Comparison of ENCODE assay signal across 27 cellular contexts in genomic region chr5:170339780-170340167, GRCh38. TPM values are rescaled to one million over a fixed set of nuclear protein-coding genes. Genes with fewer than 3 reads are reported as not detected.
"Had no signal": no experiment of that assay in that cellular context is flagged by ENCODE, and none has a peak within 500 bp of the region (broad histone marks: within the 10 kb centered on the region; RNA-seq: fewer than 3 reads in every experiment).

No MANE protein-coding gene starts in this region.

- H3K4me3 Mint-ChIP-seq: activated B cell treated with CpG ODN at 0.5 μM for 24 hours; activated CD8-positive, alpha-beta T cell treated with anti-CD3 and anti-CD28 coated beads for 36 hours; activated naive CD4-positive, alpha-beta T cell treated with anti-CD3 and anti-CD28 coated beads, Interleukin-2, amount 50 U/mL, for 24 hours; activated naive CD8-positive, alpha-beta T cell treated with anti-CD3 and anti-CD28 coated beads, Interleukin-2, amount 50 U/mL, for 24 hours; activated T-cell treated with anti-CD3 and anti-CD28 coated beads, Interleukin-2, amount 50 U/mL, for 4 hours; activated T-helper 17 cell treated with anti-CD3 and anti-CD28 coated beads, Interleukin-2, amount 50 U/mL, for 72 hours; effector memory CD8-positive, alpha-beta T cell; naive thymus-derived CD4-positive, alpha-beta T cell; neural crest cell; stimulated activated naive CD8-positive, alpha-beta T cell treated with anti-CD3 and anti-CD28 coated beads, Interleukin-15, Interleukin-2, amounts not matched to agents 100 ng/mL and 50 ng/mL, for 24 hours; type B pancreatic cell had no signal

- H3K27me3 ChIP-seq: gastrocnemius medialis, uterus had no signal

- H3K4me1 ChIP-seq: gastrocnemius medialis, uterus had no signal

- H3K36me3 ChIP-seq: gastrocnemius medialis, left ventricle myocardium inferior, uterus had no signal

- H3K27ac ChIP-seq: gastrocnemius medialis, left ventricle myocardium inferior, uterus had no signal

- DNase-seq: activated B cell treated with CpG ODN at 0.5 μM for 24 hours; activated CD4-positive, alpha-beta T cell treated with anti-CD3 and anti-CD28 coated beads, Interleukin-2, amount 50 U/mL, for 1 hour; activated CD8-positive, alpha-beta T cell treated with anti-CD3 and anti-CD28 coated beads for 36 hours; activated naive CD8-positive, alpha-beta T cell treated with anti-CD3 and anti-CD28 coated beads, Interleukin-2, amount 50 U/mL, for 24 hours; activated T-cell treated with anti-CD3 and anti-CD28 coated beads, Interleukin-2, amount 50 U/mL, for 4 hours; amygdala; caudate nucleus; cortex of kidney; effector memory CD8-positive, alpha-beta T cell; erythroblast; gastrocnemius medialis; glutamatergic neuron; islet precursor cell; left ventricle myocardium inferior; naive thymus-derived CD4-positive, alpha-beta T cell; right cardiac atrium; stimulated activated CD4-positive, alpha-beta T cell treated with anti-CD3 and anti-CD28 coated beads, Interleukin-2, amount 100 ng/mL, for 48 hours; substantia nigra; uterus had no signal

- H3K36me3 Mint-ChIP-seq: activated naive CD4-positive, alpha-beta T cell treated with anti-CD3 and anti-CD28 coated beads, Interleukin-2, amount 50 U/mL, for 24 hours had no signal

- H3K27me3 Mint-ChIP-seq: activated CD8-positive, alpha-beta T cell treated with anti-CD3 and anti-CD28 coated beads for 36 hours; activated naive CD4-positive, alpha-beta T cell treated with anti-CD3 and anti-CD28 coated beads, Interleukin-2, amount 50 U/mL, for 24 hours; activated naive CD8-positive, alpha-beta T cell treated with anti-CD3 and anti-CD28 coated beads, Interleukin-2, amount 50 U/mL, for 24 hours; activated T-helper 17 cell treated with anti-CD3 and anti-CD28 coated beads, Interleukin-2, amount 50 U/mL, for 72 hours; stimulated activated naive CD8-positive, alpha-beta T cell treated with anti-CD3 and anti-CD28 coated beads, Interleukin-15, Interleukin-2, amounts not matched to agents 100 ng/mL and 50 ng/mL, for 24 hours had no signal

- ATAC-seq: activated CD8-positive, alpha-beta T cell treated with anti-CD3 and anti-CD28 coated beads for 36 hours; gastrocnemius medialis; right cardiac atrium had no signal

- H3K4me3 ChIP-seq: gastrocnemius medialis, left ventricle myocardium inferior, lung, uterus had no signal

- H3K9me3 Mint-ChIP-seq: activated CD8-positive, alpha-beta T cell treated with anti-CD3 and anti-CD28 coated beads for 36 hours; activated naive CD4-positive, alpha-beta T cell treated with anti-CD3 and anti-CD28 coated beads, Interleukin-2, amount 50 U/mL, for 24 hours; activated naive CD8-positive, alpha-beta T cell treated with anti-CD3 and anti-CD28 coated beads, Interleukin-2, amount 50 U/mL, for 24 hours; activated T-cell treated with anti-CD3 and anti-CD28 coated beads, Interleukin-2, amount 50 U/mL, for 4 hours; activated T-helper 17 cell treated with anti-CD3 and anti-CD28 coated beads, Interleukin-2, amount 50 U/mL, for 72 hours; effector memory CD8-positive, alpha-beta T cell; naive thymus-derived CD4-positive, alpha-beta T cell; stimulated activated naive CD8-positive, alpha-beta T cell treated with anti-CD3 and anti-CD28 coated beads, Interleukin-15, Interleukin-2, amounts not matched to agents 100 ng/mL and 50 ng/mL, for 24 hours had no signal

- H3K9me3 ChIP-seq: gastrocnemius medialis, left ventricle myocardium inferior, uterus had no signal

- H3K27ac Mint-ChIP-seq: activated B cell treated with CpG ODN at 0.5 μM for 24 hours; activated CD8-positive, alpha-beta T cell treated with anti-CD3 and anti-CD28 coated beads for 36 hours; activated naive CD4-positive, alpha-beta T cell treated with anti-CD3 and anti-CD28 coated beads, Interleukin-2, amount 50 U/mL, for 24 hours; activated naive CD8-positive, alpha-beta T cell treated with anti-CD3 and anti-CD28 coated beads, Interleukin-2, amount 50 U/mL, for 24 hours; activated T-helper 17 cell treated with anti-CD3 and anti-CD28 coated beads, Interleukin-2, amount 50 U/mL, for 72 hours; stimulated activated naive CD8-positive, alpha-beta T cell treated with anti-CD3 and anti-CD28 coated beads, Interleukin-15, Interleukin-2, amounts not matched to agents 100 ng/mL and 50 ng/mL, for 24 hours; type B pancreatic cell had no signal

RNA-seq across cellular contexts. Expression of gene LCP2, which starts 42.2 kb away (rescaled TPM):
- total RNA-seq: chondrocyte, neural crest cell had no signal

RNA-seq across cellular contexts. Expression of gene KCNMB1, which starts 49.4 kb away (rescaled TPM):
- total RNA-seq: activated B cell treated with CpG ODN at 0.5 μM for 24 hours; activated CD8-positive, alpha-beta T cell treated with anti-CD3 and anti-CD28 coated beads for 36 hours; activated T-helper 17 cell treated with anti-CD3 and anti-CD28 coated beads, Interleukin-2, amount 50 U/mL, for 72 hours; neural crest cell; T-helper 2 cell treated with Interferon-gamma antibody and Interleukin-4, amounts not matched to agents 100 ng/mL and 5 ng/mL, for 36 hours had no signal
- polyA plus RNA-seq: naive thymus-derived CD4-positive, alpha-beta T cell had no signal
